Comparison of ENCODE assay signal across 1 cellular context in genomic region chr7:140696679-140697446, GRCh38.
TF ChIP-seq lines count a peak whose summit lies in the region.

TSS of gene NDUFB2 (plus strand) at chr7:140696708. CDS start at chr7:140696745, 37 bp downstream.

TF ChIP-seq in HEK293, 187 proteins besides CTCF, POLR2A, EP300 and RAD21 (continued from another document and continues in another):
- TF ChIP-seq ZNF26 (tag by site-specific recombination; IDR thresholded peaks at IDR 0.05) = no peak
- no peak for TF ChIP-seq ZNF664 (tag by site-specific recombination; IDR thresholded peaks at IDR 0.05)
- 0 out of 2 replicates have a peak, but pooled peaks have one; percentile 76 for TF ChIP-seq OVOL3 (tag by site-specific recombination; IDR thresholded peaks at IDR 0.05)
- TF ChIP-seq ZNF600 (tag by site-specific recombination; IDR thresholded peaks at IDR 0.05) = peak; percentile 82
- TF ChIP-seq ZNF623 (tag by site-specific recombination; IDR thresholded peaks at IDR 0.05) = no peak; the same call in 1 of the 2 replicates
- TF ChIP-seq KLF9 (tag by site-specific recombination; IDR thresholded peaks at IDR 0.05; ENCODE audit: low read depth) = peak; percentile 70
- no peak for TF ChIP-seq ZNF571 (tag by site-specific recombination; IDR thresholded peaks at IDR 0.05)
- TF ChIP-seq GFI1B (tag by site-specific recombination; IDR thresholded peaks at IDR 0.05) = no peak
- peak; percentile 7; the same call in 1 of the 2 replicates for TF ChIP-seq FEZF1 (tag by site-specific recombination; IDR thresholded peaks at IDR 0.05)
- no peak for TF ChIP-seq ZBTB44 (tag by site-specific recombination; IDR thresholded peaks at IDR 0.05)
- peak; percentile 94 for TF ChIP-seq ZNF561 (tag by site-specific recombination; IDR thresholded peaks at IDR 0.05; ENCODE audit: borderline replicate concordance)
- TF ChIP-seq ZNF211 (tag by site-specific recombination; IDR thresholded peaks at IDR 0.05; ENCODE audit: low read depth) = no peak
- TF ChIP-seq ZNF174 (tag by site-specific recombination; IDR thresholded peaks at IDR 0.05) = no peak
- no peak for TF ChIP-seq EGR2 (tag by site-specific recombination; IDR thresholded peaks at IDR 0.05; ENCODE audit: low read depth)
- peak; percentile 74 for TF ChIP-seq ZNF341 (tag by site-specific recombination; IDR thresholded peaks at IDR 0.05; ENCODE audit: low read depth)
- TF ChIP-seq ZBTB21 (tag by site-specific recombination; IDR thresholded peaks at IDR 0.05) = peak; percentile 86; the same call in 1 of the 2 replicates
- TF ChIP-seq ZNF423 (tag by site-specific recombination; IDR thresholded peaks at IDR 0.05) = peak; percentile 34
- TF ChIP-seq SP7 (tag by site-specific recombination; IDR thresholded peaks at IDR 0.05) = peak; percentile 88
- peak; percentile 39; the same call in 1 of the 2 replicates for TF ChIP-seq ZFHX2 (tag by site-specific recombination; conservative IDR thresholded peaks at IDR 0.05)
- no peak for TF ChIP-seq ZNF366 (tag by site-specific recombination; conservative IDR thresholded peaks at IDR 0.05)
- peak; percentile 62 for TF ChIP-seq WT1 (tag by site-specific recombination; IDR thresholded peaks at IDR 0.05)
- TF ChIP-seq PBX3 (CRISPR knock-in tag; IDR thresholded peaks at IDR 0.05) = peak; percentile 82; the same call in 1 of the 2 replicates
- TF ChIP-seq ZNF202 (tag by site-specific recombination; IDR thresholded peaks at IDR 0.05; ENCODE audit: borderline replicate concordance) = no peak
- peak; percentile 20; the same call in 1 of the 2 replicates for TF ChIP-seq ZSCAN5A (tag by site-specific recombination; IDR thresholded peaks at IDR 0.05)
- no peak for TF ChIP-seq ZNF114 (tag by site-specific recombination; IDR thresholded peaks at IDR 0.05)
- no peak for TF ChIP-seq ZNF560 (tag by site-specific recombination; IDR thresholded peaks at IDR 0.05; ENCODE audit: borderline replicate concordance)
- peak; percentile 10; the same call in 1 of the 2 replicates for TF ChIP-seq ZNF704 (tag by site-specific recombination; IDR thresholded peaks at IDR 0.05)
- TF ChIP-seq ZNF394 (tag by site-specific recombination; IDR thresholded peaks at IDR 0.05; ENCODE audit: borderline replicate concordance) = peak; percentile 49
- no peak for TF ChIP-seq ZNF350 (tag by site-specific recombination; IDR thresholded peaks at IDR 0.05)
- peak; percentile 81 for TF ChIP-seq ZNF692 (tag by site-specific recombination; IDR thresholded peaks at IDR 0.05)
- TF ChIP-seq ZBTB8A (tag by site-specific recombination; IDR thresholded peaks at IDR 0.05) = peak; percentile 93
- TF ChIP-seq ZNF555 (tag by site-specific recombination; conservative IDR thresholded peaks at IDR 0.05) = no peak
- 0 out of 2 replicates have a peak, but pooled peaks have one; percentile 75 for TF ChIP-seq ZSCAN23 (tag by site-specific recombination; IDR thresholded peaks at IDR 0.05)
- TF ChIP-seq REST (tag by site-specific recombination; IDR thresholded peaks at IDR 0.05) = peak; percentile 53; the same call in 1 of the 2 replicates
- TF ChIP-seq GLI2 (tag by site-specific recombination; IDR thresholded peaks at IDR 0.05; ENCODE audit: borderline replicate concordance, low read depth) = no peak
- TF ChIP-seq INSM2 (tag by site-specific recombination; IDR thresholded peaks at IDR 0.05) = peak; percentile 64; the same call in 1 of the 2 replicates
- no peak for TF ChIP-seq ZNF830 (tag by site-specific recombination; IDR thresholded peaks at IDR 0.05; ENCODE audit: low read depth)
- TF ChIP-seq HOXC10 (CRISPR knock-in tag; IDR thresholded peaks at IDR 0.05) = 0 out of 2 replicates have a peak, but pooled peaks have one; percentile 75
- TF ChIP-seq ZNF214 (tag by site-specific recombination; IDR thresholded peaks at IDR 0.05; ENCODE audit: borderline replicate concordance) = no peak
- TF ChIP-seq ZNF138 (tag by site-specific recombination; IDR thresholded peaks at IDR 0.05; ENCODE audit: borderline replicate concordance) = no peak
- TF ChIP-seq TRIM28 (IDR thresholded peaks at IDR 0.05; ENCODE audit: borderline replicate concordance, low read length) = no peak
- peak; percentile 83 for TF ChIP-seq ZNF24 (tag by site-specific recombination; IDR thresholded peaks at IDR 0.05)
- TF ChIP-seq ZNF76 (tag by site-specific recombination; IDR thresholded peaks at IDR 0.05; ENCODE audit: borderline replicate concordance, low read depth) = peak; percentile 99
- TF ChIP-seq ZNF391 (tag by site-specific recombination; IDR thresholded peaks at IDR 0.05; ENCODE audit: borderline replicate concordance, low read depth) = peak; percentile 72
- TF ChIP-seq ZNF292 (tag by site-specific recombination; IDR thresholded peaks at IDR 0.05; ENCODE audit: borderline replicate concordance, low read depth) = no peak
- TF ChIP-seq SP3 (tag by site-specific recombination; IDR thresholded peaks at IDR 0.05) = peak; percentile 85
- no peak for TF ChIP-seq ZNF521 (tag by site-specific recombination; IDR thresholded peaks at IDR 0.05)
- no peak for TF ChIP-seq ELK4 (IDR thresholded peaks at IDR 0.05; ENCODE audit: borderline replicate concordance, low read depth, low read length)
- TF ChIP-seq ZNF777 (tag by site-specific recombination; IDR thresholded peaks at IDR 0.05; ENCODE audit: borderline replicate concordance) = peak; percentile 85; the same call in 1 of the 2 replicates
- peak; percentile 90 for TF ChIP-seq ZBTB7A (tag by site-specific recombination; IDR thresholded peaks at IDR 0.05; ENCODE audit: low read depth)
- TF ChIP-seq KLF17 (tag by site-specific recombination; IDR thresholded peaks at IDR 0.05) = peak; percentile 91
